ENCODE assay signal across 8 cellular contexts in the genomic region with DNA sequence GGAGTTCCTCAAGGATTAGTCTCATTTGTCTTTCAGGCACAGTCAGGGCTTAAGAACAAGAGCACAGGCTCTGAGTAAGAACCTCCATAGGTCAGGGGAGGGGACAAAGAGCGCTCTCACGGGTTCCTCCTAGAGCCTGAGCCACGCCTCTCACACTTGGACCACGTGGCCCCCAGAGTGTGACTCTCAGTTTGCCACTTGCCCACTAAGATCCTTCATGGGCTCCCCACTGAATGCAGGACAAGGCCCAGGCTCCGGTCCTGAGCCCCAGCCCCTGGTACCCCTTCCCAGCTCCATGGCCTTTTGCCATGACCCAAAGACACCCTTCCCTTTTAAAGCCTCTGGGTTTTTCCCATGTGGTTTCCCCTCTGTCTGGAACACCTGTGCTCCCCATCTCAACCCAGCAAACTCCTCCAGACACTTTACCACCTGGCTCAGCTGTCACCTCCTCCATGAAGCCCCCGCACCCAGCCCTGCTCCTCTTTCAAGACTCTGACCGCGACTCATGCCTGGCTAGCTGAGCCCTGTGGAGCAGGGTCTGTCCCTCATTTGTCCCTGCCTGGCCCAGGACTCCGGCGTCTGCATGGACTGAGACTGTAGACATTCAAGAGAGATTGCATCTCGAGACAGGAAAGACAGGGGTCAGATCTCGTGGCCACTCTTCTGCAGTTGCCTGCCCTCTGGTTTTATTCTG. TPM values are rescaled to one million over a fixed set of nuclear protein-coding genes. Genes with fewer than 3 reads are reported as not detected.
DNase-seq lines count a peak whose midpoint lies in the region; ATAC-seq and TF ChIP-seq lines count a peak whose summit lies in the region.

No MANE protein-coding gene starts in this region.

- no peaks in the 10 kb centered on the region for H3K27me3 Mint-ChIP-seq in effector memory CD8-positive, alpha-beta T cell

- peak; percentile 80 for ATAC-seq in GM18861 (IDR thresholded peaks at IDR 0.05; ENCODE audit: unreplicated experiment)
- ATAC-seq in GM21737 (IDR thresholded peaks at IDR 0.05; ENCODE audit: unreplicated experiment) = peak; percentile 75
- peak; percentile 100 for ATAC-seq in effector memory CD8-positive, alpha-beta T cell (replicated peaks)

- H3K4me1 ChIP-seq in Loucy (ENCODE audit: insufficient read depth, low read length, poor library complexity, severe bottlenecking) = peaks cover 50% of the 10 kb centered on the region

- no peak for TF ChIP-seq CTCF in Loucy (conservative IDR thresholded peaks at IDR 0.05; ENCODE audit: low read length)

- no peaks in the 10 kb centered on the region for H3K9me3 Mint-ChIP-seq in effector memory CD8-positive, alpha-beta T cell

- peak; percentile 59 to 68 (median 63) for DNase-seq in effector memory CD8-positive, alpha-beta T cell
- DNase-seq in LoVo (ENCODE audit: low spot score) = no peak
- DNase-seq in occipital lobe (lab: John Stamatoyannopoulos, UW) = no peak
- no peak for DNase-seq in NCI-H1105 treated with DMSO at 0.1 percent for 48 hours (lab: John Stamatoyannopoulos, UW)
- DNase-seq in NCI-H510A treated with DMSO at 0.1 percent for 48 hours (lab: John Stamatoyannopoulos, UW) = no peak

- peaks cover 5% of the 10 kb centered on the region for H3K36me3 Mint-ChIP-seq in effector memory CD8-positive, alpha-beta T cell (ENCODE audit: insufficient read depth)

- H3K27me3 ChIP-seq in Loucy (ENCODE audit: insufficient read depth, low read length, poor library complexity, severe bottlenecking) = no peaks in the 10 kb centered on the region

- H3K79me2 ChIP-seq in Loucy (ENCODE audit: insufficient read depth, low read length) = peaks cover 8% of the 10 kb centered on the region; the same call in 1 of the 2 replicates

- peak overlapping the region; percentile 47 for H3K9ac ChIP-seq in Loucy (ENCODE audit: low read depth, low read length, poor library complexity, severe bottlenecking)

- H3K9me2 ChIP-seq in Loucy (replicated peaks; ENCODE audit: low read depth, low read length) = no peaks in the 10 kb centered on the region

- H3F3A ChIP-seq in Loucy (ENCODE audit: low read depth) = no peaks in the 10 kb centered on the region

- peaks cover 4% of the 10 kb centered on the region; the same call in 1 of the 2 replicates for H3K36me3 ChIP-seq in Loucy (ENCODE audit: insufficient read depth, low read length)

- H3K4me2 ChIP-seq in Loucy (ENCODE audit: low read depth, low read length, poor library complexity, severe bottlenecking) = peak overlapping the region; percentile 54

- H3K9me3 ChIP-seq in Loucy (ENCODE audit: insufficient read depth, low read depth, low read length) = no peaks in the 10 kb centered on the region

- peak overlapping the region; percentile 19 for H3K4me3 ChIP-seq in Loucy (ENCODE audit: low read length, poor library complexity, severe bottlenecking)

- H3K27ac Mint-ChIP-seq in effector memory CD8-positive, alpha-beta T cell = peak overlapping the region; percentile 56 to 77

- no peak overlapping the region for H2AFZ ChIP-seq in Loucy (ENCODE audit: low read length)

- H3K4me3 Mint-ChIP-seq in effector memory CD8-positive, alpha-beta T cell = peak overlapping the region; percentile 7 to 57

- H4K20me1 ChIP-seq in Loucy (ENCODE audit: insufficient read depth, low read length, poor library complexity, severe bottlenecking) = no peaks in the 10 kb centered on the region

- H3K4me1 Mint-ChIP-seq in effector memory CD8-positive, alpha-beta T cell (ENCODE audit: low read depth in 2 of 2) = peaks cover 18 to 21% of the 10 kb centered on the region in 2 donors

RNA-seq across cellular contexts. Expression of a gene that starts 32.7 kb away (rescaled TPM):
- total RNA-seq in occipital lobe = 14.3 TPM

Comparison
In these comparisons a context has a peak if more than half of its experiments do, and no peak if none do; other contexts are left out.
1. DNase-seq: peak in effector memory CD8-positive, alpha-beta T cell (3 of 3); none in LoVo (single experiment), occipital lobe (single experiment), NCI-H1105 treated with DMSO at 0.1 percent for 48 hours (single experiment) and NCI-H510A treated with DMSO at 0.1 percent for 48 hours (single experiment).
2. Peak in every context shown above with its lines, with median percentiles within 50 percentile points of each other: ATAC-seq.